Comparison of ENCODE assay signal across 8 cellular contexts in genomic region chr3:152835311-152836102, GRCh38. TPM values are rescaled to one million over a fixed set of nuclear protein-coding genes. Genes with fewer than 3 reads are reported as not detected.
DNase-seq lines count a peak whose midpoint lies in the region; ATAC-seq and TF ChIP-seq lines count a peak whose summit lies in the region.

No MANE protein-coding gene starts in this region.

- H3K4me3 Mint-ChIP-seq in CD8-positive, alpha-beta T cell, result peak overlapping the region; percentile 74
- H3K4me3 Mint-ChIP-seq in central memory CD8-positive, alpha-beta T cell, result peak overlapping the region; percentile 68

- no peak overlapping the region for H3K4me3 ChIP-seq in CD8-positive, alpha-beta T cell (ENCODE audit: low read depth, low read length)
- H3K4me3 ChIP-seq in Peyer's patch, result peak overlapping the region; percentile 46 to 78 (median 65)
- peak overlapping the region; percentile 54 for H3K4me3 ChIP-seq in kidney epithelial cell (ENCODE audit: low read depth, low read length)

- TF ChIP-seq POLR2A in Peyer's patch (IDR thresholded peaks at IDR 0.05), result no peak

- peak in 1 of 7 experiments; percentile 4 for DNase-seq in CD8-positive, alpha-beta T cell
- DNase-seq in Peyer's patch, result peak in 2 of 3 donors; percentile 65 to 80
- no peak for DNase-seq in central memory CD8-positive, alpha-beta T cell (ENCODE audit: low spot score in 2 of 2)
- DNase-seq in kidney epithelial cell (ENCODE audit: low read depth), result no peak
- DNase-seq in stimulated activated CD4-positive, alpha-beta T cell treated with anti-CD3 and anti-CD28 coated beads, Interleukin-4, amount 100 ng/mL, for 48 hours (ENCODE audit: low read depth in 2 of 2), result peak; percentile 4 to 17
- DNase-seq in dedifferentiated amniotic fluid mesenchymal stem cell (ENCODE audit: extremely low spot score), result no peak

- ATAC-seq in CD8-positive, alpha-beta T cell, result no peak
- peak; percentile 57 for ATAC-seq in GM18909 (IDR thresholded peaks at IDR 0.05; ENCODE audit: poor library complexity, unreplicated experiment)
- peak; percentile 47 for ATAC-seq in HG03108 (IDR thresholded peaks at IDR 0.05; ENCODE audit: unreplicated experiment)
- peak; percentile 28 for ATAC-seq in central memory CD8-positive, alpha-beta T cell (replicated peaks; ENCODE audit: extremely low read depth, poor library complexity, severe bottlenecking)

- CTCF ChIA-PET in CD8-positive, alpha-beta T cell (lab: Charles Lee), result no interaction called here

- no peaks in the 10 kb centered on the region for H3K27me3 ChIP-seq in CD8-positive, alpha-beta T cell (ENCODE audit: insufficient read depth, low read length)
- no peaks in the 10 kb centered on the region for H3K27me3 ChIP-seq in Peyer's patch
- H3K27me3 ChIP-seq in kidney epithelial cell (ENCODE audit: control insufficient read depth, insufficient read depth, low read length), result peaks cover 9% of the 10 kb centered on the region

- POLR2A ChIA-PET in CD8-positive, alpha-beta T cell (lab: Charles Lee), result no interaction called here

- H3K27ac ChIP-seq in CD8-positive, alpha-beta T cell (ENCODE audit: low read depth, low read length), result no peak overlapping the region
- peak overlapping the region; percentile 60 to 90 (median 80) for H3K27ac ChIP-seq in Peyer's patch

- peaks cover 15% of the 10 kb centered on the region for H3K4me1 Mint-ChIP-seq in CD8-positive, alpha-beta T cell (ENCODE audit: low read depth)
- H3K4me1 Mint-ChIP-seq in central memory CD8-positive, alpha-beta T cell, result no peaks in the 10 kb centered on the region

- TF ChIP-seq CTCF in CD8-positive, alpha-beta T cell (IDR thresholded peaks at IDR 0.05), result no peak
- TF ChIP-seq CTCF in Peyer's patch (IDR thresholded peaks at IDR 0.05) (peak in 3 of 6 experiments; percentile 13 to 36 (median 27)), kidney epithelial cell (IDR thresholded peaks at IDR 0.05; ENCODE audit: insufficient read depth, low read length, poor library complexity, severe bottlenecking) (peak; percentile 45)

- intact Hi-C loops in CD8-positive, alpha-beta T cell (cut with DNase I, micrococcal nuclease), result no loop called here

- H3K36me3 Mint-ChIP-seq in CD8-positive, alpha-beta T cell, result no peaks in the 10 kb centered on the region
- no peaks in the 10 kb centered on the region for H3K36me3 Mint-ChIP-seq in central memory CD8-positive, alpha-beta T cell (ENCODE audit: insufficient read depth)

- no peaks in the 10 kb centered on the region for H3K9me3 Mint-ChIP-seq in CD8-positive, alpha-beta T cell
- no peaks in the 10 kb centered on the region for H3K9me3 Mint-ChIP-seq in central memory CD8-positive, alpha-beta T cell

- peaks cover 29% of the 10 kb centered on the region for H3K27me3 Mint-ChIP-seq in CD8-positive, alpha-beta T cell (ENCODE audit: low read depth)
- peaks cover 36% of the 10 kb centered on the region for H3K27me3 Mint-ChIP-seq in central memory CD8-positive, alpha-beta T cell

- H3K36me3 ChIP-seq in CD8-positive, alpha-beta T cell (ENCODE audit: insufficient read depth, low read length), result no peaks in the 10 kb centered on the region
- no peaks in the 10 kb centered on the region for H3K36me3 ChIP-seq in Peyer's patch
- H3K36me3 ChIP-seq in kidney epithelial cell (ENCODE audit: control insufficient read depth, insufficient read depth, low read length), result no peaks in the 10 kb centered on the region

- H3K4me1 ChIP-seq in CD8-positive, alpha-beta T cell (ENCODE audit: insufficient read depth, low read length), result no peaks in the 10 kb centered on the region
- peaks cover 0 to 8% (median 0%) of the 10 kb centered on the region in 4 donors for H3K4me1 ChIP-seq in Peyer's patch

- H3K9me3 ChIP-seq in CD8-positive, alpha-beta T cell (ENCODE audit: low read length), result no peaks in the 10 kb centered on the region
- H3K9me3 ChIP-seq in Peyer's patch, result no peaks in the 10 kb centered on the region

- H3K27ac Mint-ChIP-seq in CD8-positive, alpha-beta T cell, result no peak overlapping the region
- no peak overlapping the region for H3K27ac Mint-ChIP-seq in central memory CD8-positive, alpha-beta T cell (ENCODE audit: low read depth)

RNA-seq across cellular contexts. Expression of gene P2RY1, which starts 0.6 kb away (rescaled TPM):
- under 1 TPM in 1 of 2 experiments, not detected in 1; 0.06 TPM for total RNA-seq in CD8-positive, alpha-beta T cell
- 10 to 100 TPM in 2 of 4 donors, 1 to 10 TPM in 2; 5.0 to 17.7 (median 13.0) TPM for total RNA-seq in Peyer's patch
- total RNA-seq in kidney epithelial cell, result 0.41 and 0.58 TPM in 2 replicates

Comparison
In these comparisons a context has a peak if more than half of its experiments do, and no peak if none do; other contexts are left out.
1. DNase-seq: peak in Peyer's patch (2 of 3) and stimulated activated CD4-positive, alpha-beta T cell treated with anti-CD3 and anti-CD28 coated beads, Interleukin-4, amount 100 ng/mL, for 48 hours (2 of 2); none in central memory CD8-positive, alpha-beta T cell (0 of 2), kidney epithelial cell (single experiment) and dedifferentiated amniotic fluid mesenchymal stem cell (single experiment).